9 cellular contexts compared by ENCODE assay signal in genomic region chr3:18443670-18444596, GRCh38. TPM values are rescaled to one million over a fixed set of nuclear protein-coding genes. Genes with fewer than 3 reads are reported as not detected.
A peak's percentile ranks its signal among the peaks of the same experiment; 100 is the strongest.
DNase-seq lines count a peak whose midpoint lies in the region; ATAC-seq and TF ChIP-seq lines count a peak whose summit lies in the region.
"Had no signal": no experiment of that assay in that cellular context is flagged by ENCODE, and none has a peak within 500 bp of the region (broad histone marks: within the 10 kb centered on the region; RNA-seq: fewer than 3 reads in every experiment).

No MANE protein-coding gene starts in this region.

- peaks cover 22% of the 10 kb centered on the region for H3K36me3 Mint-ChIP-seq in effector memory CD8-positive, alpha-beta T cell (ENCODE audit: insufficient read depth)

- H3K4me3 ChIP-seq in WERI-Rb-1 (ENCODE audit: low read depth, low read length) (peak overlapping the region; percentile 51), mononuclear cell (ENCODE audit: low read length) (peak overlapping the region; percentile 79)

- H3K27ac ChIP-seq in WERI-Rb-1 (no peak overlapping the region), temporal lobe (ENCODE audit: low read depth, low read length) (peak overlapping the region; percentile 45)
- H3K27ac ChIP-seq: 22Rv1 had no signal

- H3K27me3 ChIP-seq in WERI-Rb-1 (ENCODE audit: insufficient read depth, low read depth, severe bottlenecking) (peaks cover 26% of the 10 kb centered on the region), mononuclear cell (ENCODE audit: insufficient read depth, low read length) (no peaks in the 10 kb centered on the region)

- DNase-seq in DMS 273 (lab: John Stamatoyannopoulos, UW; ENCODE audit: unreplicated experiment) = peak; percentile 45
- DNase-seq in DMS 273 treated with DMSO at 0.1 percent for 48 hours (lab: John Stamatoyannopoulos, UW) = no peak
- DNase-seq in WERI-Rb-1 = peak; percentile 11
- DNase-seq in effector memory CD8-positive, alpha-beta T cell = peak in 2 of 3 experiments; percentile 8 to 17
- DNase-seq in midbrain (lab: John Stamatoyannopoulos, UW) = no peak

- peaks cover 25% of the 10 kb centered on the region for H3K4me1 ChIP-seq in mononuclear cell (ENCODE audit: insufficient read depth, low read length)

- H3K9me3 ChIP-seq in WERI-Rb-1 (ENCODE audit: severe bottlenecking) (peaks cover under 1% of the 10 kb centered on the region), mononuclear cell (ENCODE audit: low read depth, low read length) (peaks cover 4% of the 10 kb centered on the region)

- ATAC-seq in effector memory CD8-positive, alpha-beta T cell (replicated peaks) = no peak
- no peak for ATAC-seq in HG02885 (IDR thresholded peaks at IDR 0.05; ENCODE audit: poor library complexity, unreplicated experiment)

- H3K4me3 Mint-ChIP-seq in effector memory CD8-positive, alpha-beta T cell = peak overlapping the region; percentile 93 to 95

- H3K4me1 Mint-ChIP-seq in effector memory CD8-positive, alpha-beta T cell (ENCODE audit: low read depth in 2 of 2) = peaks cover 29 to 59% of the 10 kb centered on the region in 2 donors

- no peaks in the 10 kb centered on the region for H3K9me3 Mint-ChIP-seq in effector memory CD8-positive, alpha-beta T cell

- H3K27ac Mint-ChIP-seq in effector memory CD8-positive, alpha-beta T cell = peak overlapping the region; percentile 92 to 96

- no peaks in the 10 kb centered on the region for H3K36me3 ChIP-seq in WERI-Rb-1

- no peaks in the 10 kb centered on the region for H3K27me3 Mint-ChIP-seq in effector memory CD8-positive, alpha-beta T cell

- TF ChIP-seq CTCF in WERI-Rb-1 (IDR thresholded peaks at IDR 0.05; ENCODE audit: low read depth, low read length) = no peak

RNA-seq across cellular contexts. Expression of gene SATB1, which starts 18.8 kb away (rescaled TPM):
- total RNA-seq in mononuclear cell (406 TPM), temporal lobe (86.5 TPM)

Comparison
In these comparisons a context has a peak if more than half of its experiments do, and no peak if none do; other contexts are left out.
1. DNase-seq: peak in DMS 273 (single experiment), WERI-Rb-1 (single experiment) and effector memory CD8-positive, alpha-beta T cell (2 of 3); none in DMS 273 treated with DMSO at 0.1 percent for 48 hours (single experiment) and midbrain (single experiment).